1 cellular context compared by ENCODE assay signal in the genomic region with DNA sequence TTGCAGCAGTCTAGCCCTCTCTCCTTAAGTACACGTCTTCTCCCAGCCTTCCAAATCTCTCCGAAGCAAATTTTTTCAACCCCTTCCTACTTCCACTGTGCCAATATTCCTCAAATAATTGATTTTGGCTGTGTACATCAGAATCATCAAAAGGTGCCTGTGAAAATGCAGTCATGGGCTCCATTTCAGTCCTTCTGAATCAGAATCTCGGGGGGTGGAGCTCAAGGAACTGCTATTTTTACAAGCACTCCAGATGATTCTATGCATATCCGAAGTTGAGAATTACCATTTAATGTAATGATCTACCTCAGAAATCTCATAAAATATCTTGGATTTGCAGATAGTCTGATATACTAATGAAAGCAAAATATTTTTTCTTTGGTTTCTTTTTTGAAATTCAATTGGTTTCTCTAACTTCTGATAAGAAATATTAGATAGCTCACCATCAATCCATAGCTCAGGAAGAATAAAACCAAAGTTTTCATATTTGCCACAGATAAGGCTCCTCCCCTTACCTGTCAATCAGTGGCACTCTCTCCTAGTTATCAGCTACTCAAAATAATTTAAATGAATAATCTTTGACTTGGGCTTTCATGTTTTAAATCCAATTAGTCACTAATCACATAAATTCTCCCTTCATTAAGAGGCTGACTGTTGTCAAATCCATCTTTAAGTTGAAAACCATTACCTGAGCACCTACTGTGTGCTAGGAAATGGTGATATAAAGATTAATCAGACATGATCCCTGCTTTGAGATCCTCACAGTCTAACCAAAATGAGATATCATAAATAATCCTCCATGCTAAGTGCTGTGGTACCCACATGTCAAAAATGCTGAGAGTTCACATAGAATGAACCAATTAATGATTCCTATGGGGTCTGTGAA.
A peak's percentile ranks its signal among the peaks of the same experiment; 100 is the strongest.
TF ChIP-seq lines count a peak whose summit lies in the region.

No MANE protein-coding gene starts in this region.

TF ChIP-seq in HepG2, 621 proteins besides CTCF, POLR2A, EP300 and RAD21:
- TF ChIP-seq ZNF263 (CRISPR knock-in tag; IDR thresholded peaks at IDR 0.05) = no peak
- TF ChIP-seq ZKSCAN1 (IDR thresholded peaks at IDR 0.05; ENCODE audit: low read length) = peak; percentile 37; the same call in 1 of the 2 replicates
